In the genomic region with DNA sequence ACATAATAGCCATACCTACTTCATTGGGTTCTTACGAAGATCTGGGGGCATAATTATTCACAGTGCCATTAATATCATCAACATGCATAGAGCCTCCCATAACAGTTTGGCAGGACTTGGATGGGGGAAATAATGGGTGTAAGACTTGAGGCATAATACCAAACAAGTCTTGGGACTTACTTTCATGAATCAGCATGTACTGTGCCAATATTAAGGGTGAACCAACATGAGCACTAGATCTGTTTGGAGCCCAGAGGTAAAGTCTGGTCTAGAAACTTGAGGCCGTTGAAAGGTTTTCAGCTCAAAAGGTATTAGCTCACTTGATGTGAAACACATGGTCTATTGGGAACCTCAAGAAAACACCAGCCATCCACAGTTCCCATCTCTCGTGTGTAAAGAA, we compare ENCODE assay signal across 23 cellular contexts. TPM values are rescaled to one million over a fixed set of nuclear protein-coding genes. Genes with fewer than 3 reads are reported as not detected.
DNase-seq lines count a peak whose midpoint lies in the region; ATAC-seq and TF ChIP-seq lines count a peak whose summit lies in the region.
"Had no signal": no experiment of that assay in that cellular context is flagged by ENCODE, and none has a peak within 500 bp of the region (broad histone marks: within the 10 kb centered on the region; RNA-seq: fewer than 3 reads in every experiment).

No MANE protein-coding gene starts in this region.

- H4K20me1 ChIP-seq in PC-3 (ENCODE audit: low read length) = no peaks in the 10 kb centered on the region
- H4K20me1 ChIP-seq: BLaER1 had no signal

- peak; percentile 23 for DNase-seq in PC-3
- DNase-seq in epithelial cell of esophagus (ENCODE audit: low read depth) = peak; percentile 7
- DNase-seq in fibroblast of the aortic adventitia (ENCODE audit: low read depth) = peak; percentile 62
- DNase-seq in activated CD4-positive, CD25-positive, alpha-beta regulatory T cell (lab: John Stamatoyannopoulos, UW) = no peak
- DNase-seq: 8988T; ACHN; BE2C; C1 segment of cervical spinal cord; CD4-positive, alpha-beta memory T cell; CD4-positive, CD25-positive, alpha-beta regulatory T cell; CD8-positive, alpha-beta memory T cell; COR-L47; DMS 273 treated with DMSO at 0.1 percent for 48 hours; DMS153; DMS53; DMS79; DND-41; EL; GDM1 had no signal

- no peak for ATAC-seq in PC-3
- no peak for ATAC-seq in GM21526 (IDR thresholded peaks at IDR 0.05; ENCODE audit: low FRiP score, unreplicated experiment)
- ATAC-seq: GM12878 had no signal

- H3K4me3 ChIP-seq in PC-3 (ENCODE audit: low read length) (no peak overlapping the region), epithelial cell of esophagus (ENCODE audit: low read length) (no peak overlapping the region), fibroblast of the aortic adventitia (ENCODE audit: low read depth, low read length) (no peak overlapping the region)
- H3K4me3 ChIP-seq: BLaER1, GM12878 had no signal

- TF ChIP-seq CTCF in PC-3 (conservative IDR thresholded peaks at IDR 0.05; ENCODE audit: low read depth, low read length) (no peak), epithelial cell of esophagus (IDR thresholded peaks at IDR 0.05; ENCODE audit: insufficient read depth, low read depth, low read length, missing control alignments) (no peak), fibroblast of the aortic adventitia (IDR thresholded peaks at IDR 0.05; ENCODE audit: insufficient read depth, low read length) (no peak)

- peaks cover 12% of the 10 kb centered on the region for H3F3A ChIP-seq in PC-3 (ENCODE audit: low read length, unreplicated experiment)

- H3K27ac ChIP-seq in PC-3 (ENCODE audit: low read length) = peak overlapping the region; percentile 84
- H3K27ac ChIP-seq: BLaER1 had no signal

- peaks cover 45% of the 10 kb centered on the region for H3K4me1 ChIP-seq in PC-3 (ENCODE audit: insufficient read depth, low read length)
- H3K4me1 ChIP-seq: BE2C, BLaER1 had no signal

- H3K4me2 ChIP-seq in PC-3 (ENCODE audit: low read length) = peak overlapping the region; percentile 64
- H3K4me2 ChIP-seq: BLaER1 had no signal

- intact Hi-C loops in PC-3 (cut with micrococcal nuclease) = loop anchor here (10.0 kb wide), 1 partner anchor 605 kb away; no protein-coding TSS in a partner anchor

- CTCF ChIA-PET in PC-3 (lab: Charles Lee) = interaction anchor here (3.5 kb wide), 1 partner anchor 143 kb away, joined by 15 read pairs; no protein-coding TSS in a partner anchor

- no peaks in the 10 kb centered on the region for H3K9me3 ChIP-seq in PC-3 (ENCODE audit: low read length)
- H3K9me3 ChIP-seq: BE2C, BLaER1 had no signal

- BruUV-seq in PC-3 (replicated peaks; lab: Mats Ljungman, UMichigan) = no TSS peak

- no peaks in the 10 kb centered on the region for H3K79me2 ChIP-seq in PC-3 (ENCODE audit: low read length)

- peak overlapping the region; percentile 13; the same call in 1 of the 2 replicates for H3K9ac ChIP-seq in PC-3 (ENCODE audit: low read length)
- H3K9ac ChIP-seq: BLaER1 had no signal

- no peaks in the 10 kb centered on the region for H3K27me3 ChIP-seq in PC-3 (ENCODE audit: low read length)
- H3K27me3 ChIP-seq: BE2C, BLaER1 had no signal

- H3K36me3 ChIP-seq in PC-3 (ENCODE audit: low read depth, low read length) = no peaks in the 10 kb centered on the region
- H3K36me3 ChIP-seq: BE2C, BLaER1 had no signal

- no peaks in the 10 kb centered on the region for H3K9me2 ChIP-seq in PC-3 (replicated peaks; ENCODE audit: low read length)

- POLR2A ChIA-PET in PC-3 (lab: Charles Lee; ENCODE audit: unreplicated experiment) = no interaction called here

- H2AFZ ChIP-seq in PC-3 (ENCODE audit: low read length) = no peak overlapping the region

RNA-seq across cellular contexts. Expression of a gene that starts 56.7 kb away (rescaled TPM):
- total RNA-seq in PC-3 (2014; rRNA removed) = not detected in 2 replicates
- total RNA-seq in fibroblast of the aortic adventitia (ENCODE audit: low replicate concordance) = not detected in 2 replicates
- total RNA-seq: CD4-positive, alpha-beta memory T cell; CD4-positive, CD25-positive, alpha-beta regulatory T cell; G401 had no signal

Comparison
In these comparisons a context has a peak if more than half of its experiments do, and no peak if none do; other contexts are left out.
1. DNase-seq: peak in PC-3 (single experiment), epithelial cell of esophagus (single experiment) and fibroblast of the aortic adventitia (single experiment); none in activated CD4-positive, CD25-positive, alpha-beta regulatory T cell (0 of 4).